In genomic region chr21:34883501-34884271, GRCh38 we compare ENCODE assay signal across 9 cellular contexts.
DNase-seq lines count a peak whose midpoint lies in the region; ATAC-seq and TF ChIP-seq lines count a peak whose summit lies in the region.
"Had no signal": no experiment of that assay in that cellular context is flagged by ENCODE, and none has a peak within 500 bp of the region (broad histone marks: within the 10 kb centered on the region; RNA-seq: fewer than 3 reads in every experiment).

No MANE protein-coding gene starts in this region.

- H3K4me1 ChIP-seq in GM23248 (ENCODE audit: insufficient read depth): peaks cover 45% of the 10 kb centered on the region
- peaks cover 3% of the 10 kb centered on the region for H3K4me1 ChIP-seq in prostate gland (replicated peaks)
- no peaks in the 10 kb centered on the region for H3K4me1 ChIP-seq in Caco-2

- DNase-seq in GM23248: no peak
- peak; percentile 40 for DNase-seq in NOMO-1 treated with DMSO at 0.1 percent for 48 hours (lab: John Stamatoyannopoulos, UW; ENCODE audit: unreplicated experiment)
- DNase-seq in prostate gland (ENCODE audit: low spot score): no peak
- no peak for DNase-seq in omental fat pad (ENCODE audit: low spot score)
- DNase-seq in ureter (ENCODE audit: low spot score): no peak
- DNase-seq in Caco-2: no peak
- DNase-seq: hypothalamus had no signal

- H3K79me2 ChIP-seq in GM23248 (ENCODE audit: insufficient read depth): peaks cover 96% of the 10 kb centered on the region

- WGBS in GM23248 (ENCODE audit: low coverage in 1 of 2, low lambda C conversion rate in 2 of 2, missing lambda C conversion rate in 2 of 2), 2 experiments: 33 to 43% methylated on average over 6 of the region's 6 CpGs
- WGBS in prostate gland: 49% methylated on average over 6 of the region's 6 CpGs

- H3K9me3 Mint-ChIP-seq in dendritic cell treated with granulocyte-macrophage colony-stimulating factor and Interleukin-4, amounts not matched to agents 40 ng/mL and 50 ng/mL, for 4 days: no peaks in the 10 kb centered on the region
- no peaks in the 10 kb centered on the region for H3K9me3 Mint-ChIP-seq in Caco-2 (ENCODE audit: unreplicated experiment)

- H3K27me3 Mint-ChIP-seq in dendritic cell treated with granulocyte-macrophage colony-stimulating factor and Interleukin-4, amounts not matched to agents 40 ng/mL and 50 ng/mL, for 4 days: no peaks in the 10 kb centered on the region
- no peaks in the 10 kb centered on the region for H3K27me3 Mint-ChIP-seq in Caco-2 (ENCODE audit: insufficient read depth, unreplicated experiment)

- intact Hi-C loops in dendritic cell treated with granulocyte-macrophage colony-stimulating factor and Interleukin-4, amounts not matched to agents 40 ng/mL and 50 ng/mL, for 4 days (cut with micrococcal nuclease): loop anchor here (2.0 to 5.0 kb wide), 3 partner anchors 17 to 136 kb away; no protein-coding TSS in a partner anchor
- intact Hi-C loops in prostate gland (cut with DNase I): loop anchor here (10.0 kb wide), 1 partner anchor 189 kb away; no protein-coding TSS in a partner anchor
- intact Hi-C loops in Caco-2 (cut with micrococcal nuclease; ENCODE audit: unreplicated experiment): loop anchor here (10.0 kb wide), 1 partner anchor 331 kb away; no protein-coding TSS in a partner anchor

- no peak for TF ChIP-seq POLR2A in prostate gland (IDR thresholded peaks at IDR 0.05)

- H3F3A ChIP-seq in GM23248 (ENCODE audit: insufficient read depth): peaks cover 76% of the 10 kb centered on the region

- POLR2A ChIA-PET in Caco-2 (lab: Charles Lee): no interaction called here

- in situ Hi-C loops in GM23248 (cut with MboI): loop anchor here (10.0 to 25.0 kb wide), 5 partner anchors 329 to 1054 kb away; no protein-coding TSS in a partner anchor

- H3K27me3 ChIP-seq in GM23248 (replicated peaks; ENCODE audit: insufficient read depth): no peaks in the 10 kb centered on the region
- H3K27me3 ChIP-seq in prostate gland (replicated peaks; ENCODE audit: insufficient read depth): no peaks in the 10 kb centered on the region
- peaks cover 2% of the 10 kb centered on the region; the same call in 1 of the 2 replicates for H3K27me3 ChIP-seq in Caco-2 (replicated peaks; ENCODE audit: control insufficient read depth, insufficient read depth, low read length)

- H3K9ac ChIP-seq in GM23248: peak overlapping the region; percentile 100

- peaks cover 58% of the 10 kb centered on the region for H3K36me3 ChIP-seq in GM23248 (ENCODE audit: low read depth)
- no peaks in the 10 kb centered on the region for H3K36me3 ChIP-seq in prostate gland
- H3K36me3 ChIP-seq in Caco-2 (ENCODE audit: control insufficient read depth, insufficient read depth, low read length): no peaks in the 10 kb centered on the region

- peak overlapping the region; percentile 99 for H3K27ac ChIP-seq in GM23248
- H3K27ac ChIP-seq in prostate gland: peak overlapping the region; percentile 82 to 88

- no peak overlapping the region for H2AFZ ChIP-seq in GM23248

- TF ChIP-seq CTCF in prostate gland (IDR thresholded peaks at IDR 0.05) (no peak), omental fat pad (IDR thresholded peaks at IDR 0.05) (no peak), Caco-2 (IDR thresholded peaks at IDR 0.05; ENCODE audit: insufficient read depth in 1 of 2, low read depth in 1 of 2, low read length in 1 of 2, severe bottlenecking in 1 of 2, unreplicated experiment in 1 of 2) (no peak)

- H3K36me3 Mint-ChIP-seq in dendritic cell treated with granulocyte-macrophage colony-stimulating factor and Interleukin-4, amounts not matched to agents 40 ng/mL and 50 ng/mL, for 4 days (ENCODE audit: low read depth): peaks cover 94% of the 10 kb centered on the region
- peaks cover 11% of the 10 kb centered on the region for H3K36me3 Mint-ChIP-seq in Caco-2 (ENCODE audit: insufficient read depth, unreplicated experiment)

- no peak for ATAC-seq in omental fat pad (ENCODE audit: low FRiP score)
- ATAC-seq in HG02970 (IDR thresholded peaks at IDR 0.05; ENCODE audit: low FRiP score, unreplicated experiment): no peak

- CTCF ChIA-PET in Caco-2 (lab: Charles Lee): interaction anchor here (1.0 kb wide), 1 partner anchor 138 kb away, joined by 3 read pairs; no protein-coding TSS in a partner anchor

- H4K20me1 ChIP-seq in GM23248 (ENCODE audit: insufficient read depth): no peaks in the 10 kb centered on the region

- peak overlapping the region; percentile 97 for H3K27ac Mint-ChIP-seq in dendritic cell treated with granulocyte-macrophage colony-stimulating factor and Interleukin-4, amounts not matched to agents 40 ng/mL and 50 ng/mL, for 4 days
- H3K27ac Mint-ChIP-seq in Caco-2 (ENCODE audit: unreplicated experiment): no peak overlapping the region

- peak overlapping the region; percentile 63 for H3K4me3 Mint-ChIP-seq in dendritic cell treated with granulocyte-macrophage colony-stimulating factor and Interleukin-4, amounts not matched to agents 40 ng/mL and 50 ng/mL, for 4 days
- H3K4me3 Mint-ChIP-seq in Caco-2 (ENCODE audit: unreplicated experiment): no peak overlapping the region

- no peaks in the 10 kb centered on the region for H3K9me2 ChIP-seq in GM23248 (ENCODE audit: insufficient read depth)

- BruUV-seq in Caco-2 (replicated peaks; lab: Mats Ljungman, UMichigan): no TSS peak

- peak overlapping the region; percentile 99 for H3K4me2 ChIP-seq in GM23248 (ENCODE audit: unreplicated experiment)

- peak overlapping the region; percentile 97 for H3K4me3 ChIP-seq in GM23248
- peak overlapping the region; percentile 58 to 83 for H3K4me3 ChIP-seq in prostate gland
- no peak overlapping the region for H3K4me3 ChIP-seq in Caco-2 (ENCODE audit: low read depth, low read length)

- peaks cover 24% of the 10 kb centered on the region for H3K4me1 Mint-ChIP-seq in dendritic cell treated with granulocyte-macrophage colony-stimulating factor and Interleukin-4, amounts not matched to agents 40 ng/mL and 50 ng/mL, for 4 days (ENCODE audit: low read depth)
- peaks cover 7% of the 10 kb centered on the region for H3K4me1 Mint-ChIP-seq in Caco-2 (ENCODE audit: low read depth, unreplicated experiment)

- H3K9me3 ChIP-seq in GM23248 (ENCODE audit: low read depth): no peaks in the 10 kb centered on the region
- H3K9me3 ChIP-seq in prostate gland: no peaks in the 10 kb centered on the region
- no peaks in the 10 kb centered on the region for H3K9me3 ChIP-seq in Caco-2
